In the genomic region with DNA sequence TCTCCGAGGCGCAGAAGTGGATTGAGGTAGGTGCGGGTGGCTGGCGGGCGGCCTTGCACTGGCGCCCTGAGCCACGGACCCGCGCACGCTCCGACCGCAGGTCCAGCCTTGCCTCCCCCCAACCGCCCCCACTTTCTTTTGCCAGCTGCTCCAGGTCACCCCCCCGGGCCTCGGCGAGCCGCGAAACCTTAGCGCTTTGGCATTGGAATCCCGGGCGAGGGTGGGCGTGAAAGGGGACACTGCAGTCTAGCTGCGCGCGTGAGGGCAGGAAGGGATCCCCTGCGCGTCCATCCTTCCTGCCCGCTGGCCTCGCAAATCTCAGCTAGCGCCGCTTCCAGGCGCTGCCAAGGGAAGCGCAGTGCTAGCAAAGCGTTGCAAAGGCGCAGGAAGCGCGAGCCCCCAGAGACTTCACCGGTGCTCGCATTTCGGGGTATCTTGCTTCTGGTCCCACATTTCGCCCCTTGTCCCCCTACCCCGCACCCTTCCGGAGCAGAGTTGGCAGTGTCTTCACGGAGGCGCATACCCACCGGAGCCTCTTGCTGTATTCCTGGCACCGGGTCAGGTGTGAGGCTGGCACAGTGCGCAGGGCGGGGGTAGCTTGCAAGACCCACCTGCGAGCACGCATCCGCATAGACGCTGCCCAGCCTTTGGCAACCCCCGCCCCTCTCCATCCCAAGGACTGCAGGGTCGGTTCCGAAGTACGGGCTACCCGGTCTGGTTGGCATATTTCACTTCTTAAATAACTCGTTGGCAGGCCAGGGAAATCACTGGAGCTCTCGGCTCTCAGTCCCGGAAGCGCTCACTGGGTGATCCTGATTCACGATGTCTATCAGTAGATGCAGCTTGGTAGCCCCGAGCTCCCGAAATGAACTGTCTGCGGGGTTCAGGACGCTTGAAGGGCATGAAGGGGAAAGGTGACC, we compare ENCODE assay signal across 1 cellular context.
TF ChIP-seq lines count a peak whose summit lies in the region.

No MANE protein-coding gene starts in this region.

TF ChIP-seq in IMR-90, 13 proteins besides CTCF, POLR2A, EP300 and RAD21:
- TF ChIP-seq, protein P1, sequence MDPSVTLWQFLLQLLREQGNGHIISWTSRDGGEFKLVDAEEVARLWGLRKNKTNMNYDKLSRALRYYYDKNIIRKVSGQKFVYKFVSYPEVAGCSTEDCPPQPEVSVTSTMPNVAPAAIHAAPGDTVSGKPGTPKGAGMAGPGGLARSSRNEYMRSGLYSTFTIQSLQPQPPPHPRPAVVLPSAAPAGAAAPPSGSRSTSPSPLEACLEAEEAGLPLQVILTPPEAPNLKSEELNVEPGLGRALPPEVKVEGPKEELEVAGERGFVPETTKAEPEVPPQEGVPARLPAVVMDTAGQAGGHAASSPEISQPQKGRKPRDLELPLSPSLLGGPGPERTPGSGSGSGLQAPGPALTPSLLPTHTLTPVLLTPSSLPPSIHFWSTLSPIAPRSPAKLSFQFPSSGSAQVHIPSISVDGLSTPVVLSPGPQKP (IDR thresholded peaks at IDR 0.05; ENCODE audit: borderline replicate concordance, low read depth, low read length), result no peak
- TF ChIP-seq CEBPB (IDR thresholded peaks at IDR 0.05; ENCODE audit: low read depth, low read length) (no peak), MAFK (IDR thresholded peaks at IDR 0.05; ENCODE audit: low read depth, low read length) (no peak), CHD1 (IDR thresholded peaks at IDR 0.05; ENCODE audit: low read depth, low read length) (no peak), SMC3 (IDR thresholded peaks at IDR 0.05; ENCODE audit: low read depth, low read length) (no peak), RFX5 (IDR thresholded peaks at IDR 0.05; ENCODE audit: low read depth, low read length) (no peak)
